In the genomic region with DNA sequence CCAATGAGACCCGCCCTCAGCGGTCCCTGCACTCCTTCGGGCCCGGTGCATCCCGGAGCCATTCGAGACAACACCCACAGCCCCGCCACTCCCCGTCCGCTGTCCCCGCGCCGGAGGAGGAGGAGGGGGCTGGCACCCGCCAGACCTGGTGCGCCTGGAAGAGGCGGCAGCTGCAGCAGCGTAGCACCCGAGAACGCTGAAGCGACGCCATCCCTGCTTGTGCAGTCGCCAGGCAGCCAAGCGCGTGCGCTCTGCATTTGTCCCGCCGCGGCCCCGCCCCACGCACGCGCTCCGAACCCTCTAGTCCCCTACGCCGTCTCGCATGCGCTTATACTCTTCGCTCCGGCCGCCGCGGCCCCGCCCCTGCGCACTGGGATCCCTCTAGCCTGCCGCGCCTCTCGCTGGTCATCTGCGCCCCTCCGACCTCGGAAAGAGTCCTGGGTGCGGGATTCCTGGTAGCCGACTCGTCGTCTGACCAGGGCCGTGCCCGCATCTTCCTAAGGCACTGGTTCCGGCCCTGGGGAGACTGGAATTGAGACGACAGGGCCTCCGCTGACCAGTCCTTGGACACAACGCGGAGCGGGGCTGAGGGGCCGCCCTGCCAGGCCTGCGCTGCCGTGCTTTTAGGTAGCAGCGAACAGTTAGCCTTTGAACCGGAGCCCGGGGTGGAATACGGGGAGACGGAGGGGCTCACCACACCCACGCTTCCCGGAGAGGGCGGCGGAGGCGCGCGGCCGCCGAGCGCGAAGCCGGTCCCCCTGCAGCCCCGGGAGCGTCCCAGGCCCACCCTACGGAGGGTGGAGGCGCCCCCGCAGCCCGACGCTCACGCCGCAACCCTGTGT, we compare ENCODE assay signal across 8 cellular contexts. TPM values are rescaled to one million over a fixed set of nuclear protein-coding genes. Genes with fewer than 3 reads are reported as not detected.
DNase-seq lines count a peak whose midpoint lies in the region; ATAC-seq and TF ChIP-seq lines count a peak whose summit lies in the region.

A gene with protein sequence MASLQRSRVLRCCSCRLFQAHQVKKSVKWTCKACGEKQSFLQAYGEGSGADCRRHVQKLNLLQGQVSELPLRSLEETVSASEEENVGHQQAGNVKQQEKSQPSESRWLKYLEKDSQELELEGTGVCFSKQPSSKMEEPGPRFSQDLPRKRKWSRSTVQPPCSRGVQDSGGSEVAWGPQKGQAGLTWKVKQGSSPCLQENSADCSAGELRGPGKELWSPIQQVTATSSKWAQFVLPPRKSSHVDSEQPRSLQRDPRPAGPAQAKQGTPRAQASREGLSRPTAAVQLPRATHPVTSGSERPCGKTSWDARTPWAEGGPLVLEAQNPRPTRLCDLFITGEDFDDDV (minus strand): TSS at position 232 of the 842 bp plus-strand sequence. CDS start 21 bp downstream, at position 211.

- WGBS in lower leg skin, 2 donors = 0 to 2% methylated on average over 62 to 67 of the region's 90 CpGs

- H3K9ac ChIP-seq in duodenal mucosa (ENCODE audit: low read depth in 1 of 2, low read length in 2 of 2) = peak within 1 kb of the TSS; percentile 75 to 85

- peak; percentile 97 for ATAC-seq in GM19351 (IDR thresholded peaks at IDR 0.05; ENCODE audit: unreplicated experiment)
- peak; percentile 92 for ATAC-seq in HG03521 (IDR thresholded peaks at IDR 0.05; ENCODE audit: unreplicated experiment)

- POLR2A ChIA-PET in activated CD4-positive, alpha-beta memory T cell treated with anti-CD3 and anti-CD28 coated beads, Interleukin-2, amount 10 ng/mL, durations not matched to agents 7 days and 5 days (lab: Charles Lee) = interaction anchor here (0.7 to 1.2 kb wide), 5 partner anchors 37 to 973 kb away, joined by 3 to 5 read pairs (median 3); no protein-coding TSS in a partner anchor

- peak within 1 kb of the TSS; percentile 88 for H3K27ac ChIP-seq in duodenal mucosa (ENCODE audit: low read depth, low read length)

- CTCF ChIA-PET in activated CD4-positive, alpha-beta memory T cell treated with anti-CD3 and anti-CD28 coated beads, Interleukin-2, amount 10 ng/mL, durations not matched to agents 7 days and 5 days (lab: Charles Lee) = no interaction called here

- H3K36me3 Mint-ChIP-seq in CD14-positive monocyte = peaks cover 16 to 17% of the 10 kb centered on the region in 2 donors
- H3K36me3 Mint-ChIP-seq in activated CD4-positive, alpha-beta memory T cell treated with anti-CD3 and anti-CD28 coated beads, Interleukin-2, amount 10 ng/mL, durations not matched to agents 7 days and 5 days (ENCODE audit: low read depth) = peaks cover 9% of the 10 kb centered on the region

- TF ChIP-seq CTCF in CD14-positive monocyte (IDR thresholded peaks at IDR 0.05) (no peak), lower leg skin (IDR thresholded peaks at IDR 0.05) (no peak)

- H3K27me3 Mint-ChIP-seq in CD14-positive monocyte (ENCODE audit: low read depth in 3 of 3) = peaks cover 0 to 4% (median 3%) of the 10 kb centered on the region in 3 donors
- no peaks in the 10 kb centered on the region for H3K27me3 Mint-ChIP-seq in activated CD4-positive, alpha-beta memory T cell treated with anti-CD3 and anti-CD28 coated beads, Interleukin-2, amount 10 ng/mL, durations not matched to agents 7 days and 5 days

- H3K27ac Mint-ChIP-seq in CD14-positive monocyte = peak within 1 kb of the TSS; percentile 69 to 89 (median 80)
- peak within 1 kb of the TSS; percentile 81 for H3K27ac Mint-ChIP-seq in activated CD4-positive, alpha-beta memory T cell treated with anti-CD3 and anti-CD28 coated beads, Interleukin-2, amount 10 ng/mL, durations not matched to agents 7 days and 5 days

- H3K4me1 Mint-ChIP-seq in CD14-positive monocyte = peaks cover 20% of the 10 kb centered on the region
- peaks cover 19% of the 10 kb centered on the region for H3K4me1 Mint-ChIP-seq in activated CD4-positive, alpha-beta memory T cell treated with anti-CD3 and anti-CD28 coated beads, Interleukin-2, amount 10 ng/mL, durations not matched to agents 7 days and 5 days

- peaks cover 17 to 18% of the 10 kb centered on the region in 2 donors for H3K36me3 ChIP-seq in duodenal mucosa (ENCODE audit: control insufficient read depth in 1 of 2, insufficient read depth in 2 of 2, low read length in 2 of 2)

- intact Hi-C loops in CD14-positive monocyte (cut with micrococcal nuclease) = no loop called here
- intact Hi-C loops in lower leg skin (cut with DNase I; ENCODE audit: low total_unique reads) = no loop called here

- peaks cover 0 to 6% (median 0%) of the 10 kb centered on the region in 7 donors for H3K9me3 Mint-ChIP-seq in CD14-positive monocyte
- no peaks in the 10 kb centered on the region for H3K9me3 Mint-ChIP-seq in activated CD4-positive, alpha-beta memory T cell treated with anti-CD3 and anti-CD28 coated beads, Interleukin-2, amount 10 ng/mL, durations not matched to agents 7 days and 5 days

- no peak for TF ChIP-seq POLR2A in lower leg skin (IDR thresholded peaks at IDR 0.05)

- peaks cover 0 to 3% of the 10 kb centered on the region in 2 donors for H3K4me1 ChIP-seq in duodenal mucosa (ENCODE audit: control insufficient read depth in 1 of 2, insufficient read depth in 2 of 2, low read length in 2 of 2)

- H3K4me3 Mint-ChIP-seq in CD14-positive monocyte = peak within 1 kb of the TSS; percentile 95 to 99
- H3K4me3 Mint-ChIP-seq in activated CD4-positive, alpha-beta memory T cell treated with anti-CD3 and anti-CD28 coated beads, Interleukin-2, amount 10 ng/mL, durations not matched to agents 7 days and 5 days = peak within 1 kb of the TSS; percentile 90

- H3K9me3 ChIP-seq in duodenal mucosa (ENCODE audit: control insufficient read depth in 1 of 2, low read length in 2 of 2) = peaks cover 3 to 6% of the 10 kb centered on the region in 2 donors

- no peaks in the 10 kb centered on the region for H3K27me3 ChIP-seq in duodenal mucosa (ENCODE audit: control insufficient read depth in 1 of 2, insufficient read depth in 2 of 2, low read length in 2 of 2)

- peak; percentile 85 for DNase-seq in CD14-positive monocyte (ENCODE audit: low spot score)
- peak; percentile 93 for DNase-seq in NCI-H774 (lab: John Stamatoyannopoulos, UW)
- peak; percentile 92 for DNase-seq in activated CD4-positive, alpha-beta memory T cell treated with anti-CD3 and anti-CD28 coated beads, Interleukin-2, amount 10 ng/mL, durations not matched to agents 7 days and 5 days
- peak; percentile 95 to 99 for DNase-seq in lower leg skin (ENCODE audit: low spot score in 2 of 2)
- peak; percentile 88 to 93 for DNase-seq in stimulated activated CD4-positive, alpha-beta T cell treated with anti-CD3 and anti-CD28 coated beads, Interleukin-4, amount 100 ng/mL, for 48 hours (ENCODE audit: low read depth in 2 of 2)

- H3K4me3 ChIP-seq in duodenal mucosa (ENCODE audit: low read depth in 1 of 2, low read length in 2 of 2) (peak within 1 kb of the TSS; percentile 95 to 96), lower leg skin (ENCODE audit: low read depth, poor library complexity, severe bottlenecking) (peak within 1 kb of the TSS; percentile 84)

RNA-seq across cellular contexts. Expression of the gene that starts here (rescaled TPM):
- 1 to 10 TPM; 1.2 to 1.4 TPM for polyA plus RNA-seq in CD14-positive monocyte
- 10 to 100 TPM; 17.0 to 19.5 TPM for total RNA-seq in activated CD4-positive, alpha-beta memory T cell treated with anti-CD3 and anti-CD28 coated beads, Interleukin-2, amount 10 ng/mL, durations not matched to agents 7 days and 5 days
- total RNA-seq in lower leg skin = 10 to 100 TPM; 13.7 to 44.9 (median 26.5) TPM

Comparison
In these comparisons a context has a peak if more than half of its experiments do, and no peak if none do; other contexts are left out.
1. Peak in every context shown above with its lines: DNase-seq, ATAC-seq, H3K4me3 ChIP-seq and H3K27ac ChIP-seq.